1 cellular context compared by ENCODE assay signal in the genomic region with DNA sequence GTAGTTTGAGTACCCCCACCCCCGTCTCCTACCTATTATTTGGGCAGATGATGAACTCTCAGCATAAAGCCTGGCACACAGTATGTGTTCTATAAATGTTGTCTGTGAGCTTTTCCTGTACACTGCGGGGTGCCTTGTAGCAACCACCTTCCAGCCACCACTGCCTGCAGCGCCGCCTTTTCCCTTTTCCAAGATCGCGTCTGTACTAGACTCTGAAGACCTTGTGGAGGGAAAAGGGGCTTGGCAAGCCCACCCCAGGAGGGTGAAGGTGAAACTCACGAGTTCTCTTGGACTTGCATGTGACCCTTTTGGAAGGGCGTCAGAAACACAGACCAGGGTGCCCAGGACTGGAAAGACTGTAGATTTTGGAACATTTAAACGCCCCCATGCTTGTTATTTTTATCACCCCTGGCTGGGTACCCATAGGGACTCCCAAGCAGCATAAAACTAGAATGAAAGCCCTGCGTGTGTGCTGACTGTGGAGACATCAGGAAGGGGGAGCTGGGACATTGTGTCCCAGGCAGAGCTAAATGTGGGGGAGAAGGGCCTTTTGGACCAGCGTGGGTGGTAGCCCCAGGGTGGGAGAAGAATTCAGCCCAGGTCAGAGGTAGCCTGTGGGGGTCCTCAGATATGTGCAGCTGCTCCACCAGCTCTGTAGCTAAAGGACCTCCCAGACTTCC.
TF ChIP-seq lines count a peak whose summit lies in the region.

No MANE protein-coding gene starts in this region.

TF ChIP-seq in GM12878, 131 proteins besides CTCF, POLR2A, EP300 and RAD21:
- TF ChIP-seq SMAD5 (IDR thresholded peaks at IDR 0.05; ENCODE audit: low read depth), result no peak
- TF ChIP-seq, protein P1, sequence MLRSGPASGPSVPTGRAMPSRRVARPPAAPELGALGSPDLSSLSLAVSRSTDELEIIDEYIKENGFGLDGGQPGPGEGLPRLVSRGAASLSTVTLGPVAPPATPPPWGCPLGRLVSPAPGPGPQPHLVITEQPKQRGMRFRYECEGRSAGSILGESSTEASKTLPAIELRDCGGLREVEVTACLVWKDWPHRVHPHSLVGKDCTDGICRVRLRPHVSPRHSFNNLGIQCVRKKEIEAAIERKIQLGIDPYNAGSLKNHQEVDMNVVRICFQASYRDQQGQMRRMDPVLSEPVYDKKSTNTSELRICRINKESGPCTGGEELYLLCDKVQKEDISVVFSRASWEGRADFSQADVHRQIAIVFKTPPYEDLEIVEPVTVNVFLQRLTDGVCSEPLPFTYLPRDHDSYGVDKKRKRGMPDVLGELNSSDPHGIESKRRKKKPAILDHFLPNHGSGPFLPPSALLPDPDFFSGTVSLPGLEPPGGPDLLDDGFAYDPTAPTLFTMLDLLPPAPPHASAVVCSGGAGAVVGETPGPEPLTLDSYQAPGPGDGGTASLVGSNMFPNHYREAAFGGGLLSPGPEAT (IDR thresholded peaks at IDR 0.05; ENCODE audit: low read depth), result no peak
- no peak for TF ChIP-seq HCFC1 (IDR thresholded peaks at IDR 0.05; ENCODE audit: low read length)
- no peak for TF ChIP-seq RAD51 (IDR thresholded peaks at IDR 0.05)
- TF ChIP-seq, protein P2, sequence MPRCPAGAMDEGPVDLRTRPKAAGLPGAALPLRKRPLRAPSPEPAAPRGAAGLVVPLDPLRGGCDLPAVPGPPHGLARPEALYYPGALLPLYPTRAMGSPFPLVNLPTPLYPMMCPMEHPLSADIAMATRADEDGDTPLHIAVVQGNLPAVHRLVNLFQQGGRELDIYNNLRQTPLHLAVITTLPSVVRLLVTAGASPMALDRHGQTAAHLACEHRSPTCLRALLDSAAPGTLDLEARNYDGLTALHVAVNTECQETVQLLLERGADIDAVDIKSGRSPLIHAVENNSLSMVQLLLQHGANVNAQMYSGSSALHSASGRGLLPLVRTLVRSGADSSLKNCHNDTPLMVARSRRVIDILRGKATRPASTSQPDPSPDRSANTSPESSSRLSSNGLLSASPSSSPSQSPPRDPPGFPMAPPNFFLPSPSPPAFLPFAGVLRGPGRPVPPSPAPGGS (IDR thresholded peaks at IDR 0.05; ENCODE audit: borderline replicate concordance, insufficient read depth, low read depth, low read length, poor library complexity, severe bottlenecking), result no peak
- TF ChIP-seq FOXK2 (IDR thresholded peaks at IDR 0.05), result no peak
- no peak for TF ChIP-seq SMARCA5 (IDR thresholded peaks at IDR 0.05)
- no peak for TF ChIP-seq CBX5 (IDR thresholded peaks at IDR 0.05; ENCODE audit: low read depth)
- no peak for TF ChIP-seq SMC3 (IDR thresholded peaks at IDR 0.05; ENCODE audit: borderline replicate concordance, low read length)
- TF ChIP-seq NR2F1 (conservative IDR thresholded peaks at IDR 0.05), result no peak
- TF ChIP-seq, protein P3, sequence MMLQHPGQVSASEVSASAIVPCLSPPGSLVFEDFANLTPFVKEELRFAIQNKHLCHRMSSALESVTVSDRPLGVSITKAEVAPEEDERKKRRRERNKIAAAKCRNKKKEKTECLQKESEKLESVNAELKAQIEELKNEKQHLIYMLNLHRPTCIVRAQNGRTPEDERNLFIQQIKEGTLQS (IDR thresholded peaks at IDR 0.05; ENCODE audit: borderline replicate concordance, extremely low read depth, low read depth, low read length), result no peak
- no peak for TF ChIP-seq SP1 (IDR thresholded peaks at IDR 0.05; ENCODE audit: low read depth, low read length)
- no peak for TF ChIP-seq PAX5 (IDR thresholded peaks at IDR 0.05; ENCODE audit: borderline replicate concordance, low read depth, low read length)
- TF ChIP-seq YBX1 (IDR thresholded peaks at IDR 0.05), result no peak
- TF ChIP-seq ZNF24 (IDR thresholded peaks at IDR 0.05), result no peak
- TF ChIP-seq ZNF207 (IDR thresholded peaks at IDR 0.05; ENCODE audit: borderline replicate concordance), result no peak
- TF ChIP-seq BACH1 (IDR thresholded peaks at IDR 0.05; ENCODE audit: borderline replicate concordance), result no peak
- TF ChIP-seq, protein P4, sequence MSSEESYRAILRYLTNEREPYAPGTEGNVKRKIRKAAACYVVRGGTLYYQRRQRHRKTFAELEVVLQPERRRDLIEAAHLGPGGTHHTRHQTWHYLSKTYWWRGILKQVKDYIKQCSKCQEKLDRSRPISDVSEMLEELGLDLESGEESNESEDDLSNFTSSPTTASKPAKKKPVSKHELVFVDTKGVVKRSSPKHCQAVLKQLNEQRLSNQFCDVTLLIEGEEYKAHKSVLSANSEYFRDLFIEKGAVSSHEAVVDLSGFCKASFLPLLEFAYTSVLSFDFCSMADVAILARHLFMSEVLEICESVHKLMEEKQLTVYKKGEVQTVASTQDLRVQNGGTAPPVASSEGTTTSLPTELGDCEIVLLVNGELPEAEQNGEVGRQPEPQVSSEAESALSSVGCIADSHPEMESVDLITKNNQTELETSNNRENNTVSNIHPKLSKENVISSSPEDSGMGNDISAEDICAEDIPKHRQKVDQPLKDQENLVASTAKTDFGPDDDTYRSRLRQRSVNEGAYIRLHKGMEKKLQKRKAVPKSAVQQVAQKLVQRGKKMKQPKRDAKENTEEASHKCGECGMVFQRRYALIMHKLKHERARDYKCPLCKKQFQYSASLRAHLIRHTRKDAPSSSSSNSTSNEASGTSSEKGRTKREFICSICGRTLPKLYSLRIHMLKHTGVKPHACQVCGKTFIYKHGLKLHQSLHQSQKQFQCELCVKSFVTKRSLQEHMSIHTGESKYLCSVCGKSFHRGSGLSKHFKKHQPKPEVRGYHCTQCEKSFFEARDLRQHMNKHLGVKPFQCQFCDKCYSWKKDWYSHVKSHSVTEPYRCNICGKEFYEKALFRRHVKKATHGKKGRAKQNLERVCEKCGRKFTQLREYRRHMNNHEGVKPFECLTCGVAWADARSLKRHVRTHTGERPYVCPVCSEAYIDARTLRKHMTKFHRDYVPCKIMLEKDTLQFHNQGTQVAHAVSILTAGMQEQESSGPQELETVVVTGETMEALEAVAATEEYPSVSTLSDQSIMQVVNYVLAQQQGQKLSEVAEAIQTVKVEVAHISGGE (CRISPR knock-in tag; IDR thresholded peaks at IDR 0.05), result no peak
- TF ChIP-seq, protein P5, sequence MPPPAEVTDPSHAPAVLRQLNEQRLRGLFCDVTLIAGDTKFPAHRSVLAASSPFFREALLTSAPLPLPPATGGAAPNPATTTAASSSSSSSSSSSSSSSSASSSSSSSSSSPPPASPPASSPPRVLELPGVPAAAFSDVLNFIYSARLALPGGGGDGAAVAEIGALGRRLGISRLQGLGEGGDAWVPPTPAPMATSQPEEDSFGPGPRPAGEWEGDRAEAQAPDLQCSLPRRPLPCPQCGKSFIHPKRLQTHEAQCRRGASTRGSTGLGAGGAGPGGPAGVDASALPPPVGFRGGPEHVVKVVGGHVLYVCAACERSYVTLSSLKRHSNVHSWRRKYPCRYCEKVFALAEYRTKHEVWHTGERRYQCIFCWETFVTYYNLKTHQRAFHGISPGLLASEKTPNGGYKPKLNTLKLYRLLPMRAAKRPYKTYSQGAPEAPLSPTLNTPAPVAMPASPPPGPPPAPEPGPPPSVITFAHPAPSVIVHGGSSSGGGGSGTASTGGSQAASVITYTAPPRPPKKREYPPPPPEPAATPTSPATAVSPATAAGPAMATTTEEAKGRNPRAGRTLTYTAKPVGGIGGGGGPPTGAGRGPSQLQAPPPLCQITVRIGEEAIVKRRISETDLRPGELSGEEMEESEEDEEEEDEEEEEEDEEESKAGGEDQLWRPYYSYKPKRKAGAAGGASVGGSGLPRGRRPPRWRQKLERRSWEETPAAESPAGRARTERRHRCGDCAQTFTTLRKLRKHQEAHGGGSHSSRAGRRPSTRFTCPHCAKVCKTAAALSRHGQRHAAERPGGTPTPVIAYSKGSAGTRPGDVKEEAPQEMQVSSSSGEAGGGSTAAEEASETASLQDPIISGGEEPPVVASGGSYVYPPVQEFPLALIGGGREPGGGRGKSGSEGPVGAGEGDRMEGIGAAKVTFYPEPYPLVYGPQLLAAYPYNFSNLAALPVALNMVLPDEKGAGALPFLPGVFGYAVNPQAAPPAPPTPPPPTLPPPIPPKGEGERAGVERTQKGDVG (CRISPR knock-in tag; IDR thresholded peaks at IDR 0.05), result no peak
- no peak for TF ChIP-seq CBFB (IDR thresholded peaks at IDR 0.05; ENCODE audit: low read depth)
